Comparison of ENCODE assay signal across 14 cellular contexts in genomic region chr17:43034623-43035293, GRCh38. TPM values are rescaled to one million over a fixed set of nuclear protein-coding genes. Genes with fewer than 3 reads are reported as not detected.
DNase-seq lines count a peak whose midpoint lies in the region; ATAC-seq and TF ChIP-seq lines count a peak whose summit lies in the region.
"Had no signal": no experiment of that assay in that cellular context is flagged by ENCODE, and none has a peak within 500 bp of the region (broad histone marks: within the 10 kb centered on the region; RNA-seq: fewer than 3 reads in every experiment).

No MANE protein-coding gene starts in this region.

- H2BK12ac ChIP-seq in H9 (ENCODE audit: insufficient read length, low read depth, low read length) (no peak overlapping the region), neuronal stem cell (ENCODE audit: low read length) (peak overlapping the region; percentile 59)

- peaks cover 0 to 9% (median 7%) of the 10 kb centered on the region in 3 experiments; a peak in 3 of 7 replicates for H3K36me3 Mint-ChIP-seq in H9 (ENCODE audit: insufficient read depth in 1 of 3, low read depth in 3 of 3)
- H3K36me3 Mint-ChIP-seq: activated naive CD8-positive, alpha-beta T cell; IgD-negative memory B cell had no signal

- H4K20me1 ChIP-seq in H9 (ENCODE audit: control insufficient read depth, insufficient read depth, insufficient read length), result no peaks in the 10 kb centered on the region

- H3K27ac Mint-ChIP-seq in H9, result peak overlapping the region; percentile 93 to 97 (median 94); a peak in 6 of 7 replicates
- H3K27ac Mint-ChIP-seq: activated naive CD8-positive, alpha-beta T cell; T-helper 2 cell treated with Interferon-gamma antibody and Interleukin-4, amounts not matched to agents 5 μg/mL and 100 μg/mL, for 36 hours had no signal

- H3K27me3 ChIP-seq in H9 (ENCODE audit: insufficient read depth, low read length) (no peaks in the 10 kb centered on the region), ectodermal cell (ENCODE audit: control insufficient read depth, insufficient read depth, low read length, poor library complexity, severe bottlenecking) (no peaks in the 10 kb centered on the region), neuronal stem cell (ENCODE audit: control insufficient read depth in 3 of 3, insufficient read depth in 3 of 3, low read depth in 1 of 3, low read length in 3 of 3) (no peaks in the 10 kb centered on the region), tibial nerve (no peaks in the 10 kb centered on the region)
- H3K27me3 ChIP-seq: left lung had no signal

- H3K4me2 ChIP-seq in H9 (ENCODE audit: insufficient read depth, insufficient read length, low read length), result peak overlapping the region; percentile 18
- peak overlapping the region; percentile 45 for H3K4me2 ChIP-seq in neuronal stem cell (ENCODE audit: insufficient read depth, low read length, poor library complexity, severe bottlenecking)

- no peaks in the 10 kb centered on the region for H3K36me3 ChIP-seq in ectodermal cell (ENCODE audit: control insufficient read depth, insufficient read depth, low read length)
- H3K36me3 ChIP-seq in neuronal stem cell (replicated peaks in 1 of 2; ENCODE audit: control insufficient read depth in 2 of 2, insufficient read depth in 2 of 2, low read length in 2 of 2), result no peaks in the 10 kb centered on the region
- H3K36me3 ChIP-seq in tibial nerve, result no peaks in the 10 kb centered on the region
- H3K36me3 ChIP-seq: left lung had no signal

- H4K5ac ChIP-seq in H9 (ENCODE audit: insufficient read length, low read depth, low read length), result no peak overlapping the region

- H3T11ph ChIP-seq in H9 (ENCODE audit: low read length), result no peak overlapping the region

- H3K4me3 ChIP-seq in ectodermal cell (ENCODE audit: insufficient read depth, low read depth, low read length) (peak overlapping the region; percentile 26), neuronal stem cell (ENCODE audit: low read length in 2 of 2) (no peak overlapping the region), tibial nerve (no peak overlapping the region)
- H3K4me3 ChIP-seq: left lung had no signal

- H2AK5ac ChIP-seq in H9 (ENCODE audit: insufficient read length, low read length) (no peak overlapping the region), neuronal stem cell (ENCODE audit: low read depth, low read length) (peak overlapping the region; percentile 9)

- H3K79me1 ChIP-seq in H9 (ENCODE audit: insufficient read depth, low read depth, low read length, poor library complexity, severe bottlenecking) (no peaks in the 10 kb centered on the region), neuronal stem cell (ENCODE audit: low read depth, low read length) (no peaks in the 10 kb centered on the region)

- no peaks in the 10 kb centered on the region; a peak in 1 of 5 replicates for H3K9me3 Mint-ChIP-seq in H9
- H3K9me3 Mint-ChIP-seq: IgD-negative memory B cell; T-helper 2 cell treated with Interferon-gamma antibody and Interleukin-4, amounts not matched to agents 5 μg/mL and 100 μg/mL, for 36 hours had no signal

- H3K4ac ChIP-seq in H9 (ENCODE audit: low read depth, low read length) (no peak overlapping the region), neuronal stem cell (ENCODE audit: low read length) (no peak overlapping the region)

- WGBS in H9 (ENCODE audit: extremely low coverage, insufficient read length, low lambda C conversion rate), result no CpG with 5 or more reads among the region's 6 CpGs
- 40% methylated on average over 6 of the region's 6 CpGs for WGBS in ectodermal cell, 2 experiments
- WGBS in neuronal stem cell (ENCODE audit: extremely low coverage in 2 of 2, insufficient read length in 2 of 2, insufficient replicate concordance in 1 of 2), 2 donors, result no CpG with 5 or more reads among the region's 6 CpGs
- WGBS in tibial nerve, 2 donors, result 50 to 54% methylated on average over 6 of the region's 6 CpGs

- H2BK15ac ChIP-seq in H9 (ENCODE audit: low read depth, low read length) (no peak overlapping the region), neuronal stem cell (ENCODE audit: low read length) (no peak overlapping the region)

- no peak overlapping the region for H3K56ac ChIP-seq in H9 (ENCODE audit: insufficient read length, low read depth, low read length)

- no peaks in the 10 kb centered on the region for H3K27me3 Mint-ChIP-seq in H9 (ENCODE audit: low read depth)
- H3K27me3 Mint-ChIP-seq: activated naive CD8-positive, alpha-beta T cell; IgD-negative memory B cell had no signal

- H4K8ac ChIP-seq in H9 (replicated peaks; ENCODE audit: insufficient read length, low read depth, low read length), result no peak overlapping the region
- no peak overlapping the region for H4K8ac ChIP-seq in neuronal stem cell (ENCODE audit: low read depth, low read length)

- H2BK120ac ChIP-seq in H9 (ENCODE audit: low read depth, low read length, poor library complexity, severe bottlenecking) (no peak overlapping the region), neuronal stem cell (ENCODE audit: low read depth, low read length) (peak overlapping the region; percentile 52)

- no peak overlapping the region for H2BK20ac ChIP-seq in H9 (ENCODE audit: low read depth, low read length, poor library complexity, severe bottlenecking)

- peak overlapping the region; percentile 3; the same call in 1 of the 2 replicates for H3K14ac ChIP-seq in H9 (ENCODE audit: insufficient read depth, low read length)
- no peak overlapping the region for H3K14ac ChIP-seq in neuronal stem cell (ENCODE audit: low read length)

- H3K23ac ChIP-seq in H9 (ENCODE audit: insufficient read length, low read depth, low read length), result no peak overlapping the region
- no peak overlapping the region for H3K23ac ChIP-seq in neuronal stem cell (ENCODE audit: low read depth, low read length, poor library complexity)

- no peaks in the 10 kb centered on the region for H3K23me2 ChIP-seq in H9 (ENCODE audit: insufficient read length, low read depth, low read length, poor library complexity, severe bottlenecking)

- H2AFZ ChIP-seq in H9 (ENCODE audit: low read length) (no peak overlapping the region), neuronal stem cell (ENCODE audit: low read length) (peak overlapping the region; percentile 69)

- H3K4me1 ChIP-seq in H9 (ENCODE audit: insufficient read depth, low read length) (peaks cover 11% of the 10 kb centered on the region), ectodermal cell (ENCODE audit: control insufficient read depth, insufficient read depth, low read length) (peaks cover 48% of the 10 kb centered on the region), neuronal stem cell (ENCODE audit: control insufficient read depth in 2 of 2, insufficient read depth in 1 of 2, low read depth in 1 of 2, low read length in 2 of 2) (peaks cover 35 to 41% of the 10 kb centered on the region in 2 donors), tibial nerve (peaks cover 0 to 10% (median 0%) of the 10 kb centered on the region in 4 donors)
- H3K4me1 ChIP-seq: left lung had no signal

- peaks cover 59 to 78% of the 10 kb centered on the region in 2 experiments for H3K4me1 Mint-ChIP-seq in H9

- no peak overlapping the region for H3K9ac ChIP-seq in H9 (ENCODE audit: extremely low read depth, insufficient read length, low read length)
- H3K9ac ChIP-seq in neuronal stem cell (ENCODE audit: low read depth, low read length, poor library complexity), result no peak overlapping the region

- H3K4me3 Mint-ChIP-seq in H9, result peak overlapping the region; percentile 35 to 67
- H3K4me3 Mint-ChIP-seq: activated naive CD8-positive, alpha-beta T cell; IgD-negative memory B cell; T-helper 2 cell treated with Interferon-gamma antibody and Interleukin-4, amounts not matched to agents 5 μg/mL and 100 μg/mL, for 36 hours had no signal

- ATAC-seq in HG03439 (IDR thresholded peaks at IDR 0.05; ENCODE audit: unreplicated experiment), result no peak

- H3K9me3 ChIP-seq in H9 (ENCODE audit: control insufficient read depth, low read depth, low read length) (no peaks in the 10 kb centered on the region), ectodermal cell (ENCODE audit: control insufficient read depth, low read length) (no peaks in the 10 kb centered on the region), neuronal stem cell (replicated peaks in 1 of 2; ENCODE audit: control insufficient read depth in 2 of 2, insufficient read depth in 1 of 2, low read depth in 1 of 2, low read length in 2 of 2) (no peaks in the 10 kb centered on the region), tibial nerve (no peaks in the 10 kb centered on the region)
- H3K9me3 ChIP-seq: left lung had no signal

- H2BK5ac ChIP-seq in H9 (ENCODE audit: insufficient read length, low read length) (no peak overlapping the region), neuronal stem cell (ENCODE audit: low read length) (no peak overlapping the region)

- TF ChIP-seq EP300 in tibial nerve (IDR thresholded peaks at IDR 0.05), result no peak

- H3K27ac ChIP-seq in H9 (ENCODE audit: insufficient read length, low read depth, low read length) (no peak overlapping the region), ectodermal cell (ENCODE audit: insufficient read depth, low read depth, low read length, poor library complexity, severe bottlenecking) (peak overlapping the region; percentile 95), neuronal stem cell (replicated peaks; ENCODE audit: low read length) (peak overlapping the region; percentile 98), tibial nerve (no peak overlapping the region)
- H3K27ac ChIP-seq: left lung had no signal

- TF ChIP-seq CTCF in H9 (conservative IDR thresholded peaks at IDR 0.05), result no peak
- no peak for TF ChIP-seq CTCF in tibial nerve (IDR thresholded peaks at IDR 0.05)

- H4K91ac ChIP-seq in H9 (ENCODE audit: insufficient read length, low read depth, low read length), result no peak overlapping the region
- H4K91ac ChIP-seq in neuronal stem cell (ENCODE audit: low read depth, low read length, poor library complexity), result peak overlapping the region; percentile 4

- H3K18ac ChIP-seq in H9 (ENCODE audit: insufficient read length, low read depth, low read length), result no peak overlapping the region
- peak overlapping the region; percentile 91 for H3K18ac ChIP-seq in neuronal stem cell (ENCODE audit: low read length)

- DNase-seq in H9, result no peak
- no peak for DNase-seq in neuronal stem cell (ENCODE audit: low spot score)
- DNase-seq in H4 (ENCODE audit: low spot score), result no peak
- DNase-seq in tibial nerve (ENCODE audit: low spot score in 2 of 2), result no peak
- DNase-seq: activated CD4-positive, alpha-beta T cell treated with anti-CD3 and anti-CD28 coated beads for 4 hours; effector CD4-positive, alpha-beta T cell; left lung; NCI-H2029; SHP77 treated with DMSO at 0.1 percent for 48 hours had no signal

- no peak for TF ChIP-seq POLR2A in tibial nerve (IDR thresholded peaks at IDR 0.05)

- no peaks in the 10 kb centered on the region for H3K79me2 ChIP-seq in H9 (ENCODE audit: insufficient read depth, low read length)

RNA-seq across cellular contexts. Expression of gene RND2, which starts 9.7 kb away (rescaled TPM):
- total RNA-seq in H9 (2021), result 47.8 and 50.7 TPM in 2 replicates
- 48.5 TPM for polyA plus RNA-seq in ectodermal cell (2013, experiment 1 of 4)
- polyA plus RNA-seq in ectodermal cell (2013, experiment 2 of 4), result 52.3 TPM
- polyA plus RNA-seq in ectodermal cell (2013, experiment 3 of 4), result 45.2 TPM
- polyA plus RNA-seq in ectodermal cell (2013, experiment 4 of 4), result 53.0 TPM
- polyA plus RNA-seq in neuronal stem cell (2013, experiment 1 of 2), result 48.5 TPM
- 47.8 TPM for polyA plus RNA-seq in neuronal stem cell (2013, experiment 2 of 2)
- total RNA-seq in H4 (2014; rRNA removed; shearing (Covaris generic)), result not detected in 2 replicates
- 1 to 10 TPM in 3 of 4 donors, under 1 TPM in 1; 0.59 to 2.6 (median 1.9) TPM for total RNA-seq in tibial nerve

RNA-seq across cellular contexts. Expression of gene VAT1, which starts 12.6 kb away (rescaled TPM):
- total RNA-seq in H9 (2021) (262 and 274 TPM in 2 replicates), tibial nerve (100 to 1,000 TPM; 203 to 246 (median 228) TPM)
- polyA plus RNA-seq in ectodermal cell (2013, experiment 1 of 4), result 172 TPM
- 167 TPM for polyA plus RNA-seq in ectodermal cell (2013, experiment 2 of 4)
- 123 TPM for polyA plus RNA-seq in ectodermal cell (2013, experiment 3 of 4)
- polyA plus RNA-seq in ectodermal cell (2013, experiment 4 of 4), result 142 TPM
- 220 TPM for polyA plus RNA-seq in neuronal stem cell (2013, experiment 1 of 2)
- 211 TPM for polyA plus RNA-seq in neuronal stem cell (2013, experiment 2 of 2)
- 104 and 118 TPM in 2 replicates for total RNA-seq in H4 (2014; rRNA removed; shearing (Covaris generic))

RNA-seq across cellular contexts. Expression of gene IFI35, which starts 28.2 kb away (rescaled TPM):
- total RNA-seq in H9 (2021) (3.1 and 4.2 TPM in 2 replicates), tibial nerve (10 to 100 TPM; 36.1 to 59.0 (median 37.9) TPM)
- 3.3 TPM for polyA plus RNA-seq in ectodermal cell (2013, experiment 1 of 4)
- 2.6 TPM for polyA plus RNA-seq in ectodermal cell (2013, experiment 2 of 4)
- 1.4 TPM for polyA plus RNA-seq in ectodermal cell (2013, experiment 3 of 4)
- 2.5 TPM for polyA plus RNA-seq in ectodermal cell (2013, experiment 4 of 4)
- 0.26 TPM for polyA plus RNA-seq in neuronal stem cell (2013, experiment 1 of 2)
- polyA plus RNA-seq in neuronal stem cell (2013, experiment 2 of 2), result 0.29 TPM
- 66.7 and 80.2 TPM in 2 replicates for total RNA-seq in H4 (2014; rRNA removed; shearing (Covaris generic))

RNA-seq across cellular contexts. Expression of gene RPL27, which starts 36.5 kb away (rescaled TPM):
- total RNA-seq in H9 (2021) (1,514 and 1,552 TPM in 2 replicates), tibial nerve (1,000 to 10,000 TPM in 1 of 4 donors, 100 to 1,000 TPM in 3; 500 to 1,072 (median 818) TPM)
- polyA plus RNA-seq in ectodermal cell (2013, experiment 1 of 4), result 1,519 TPM
- polyA plus RNA-seq in ectodermal cell (2013, experiment 2 of 4), result 1,565 TPM
- 2,084 TPM for polyA plus RNA-seq in ectodermal cell (2013, experiment 3 of 4)
- polyA plus RNA-seq in ectodermal cell (2013, experiment 4 of 4), result 2,168 TPM
- polyA plus RNA-seq in neuronal stem cell (2013, experiment 1 of 2), result 5,619 TPM
- polyA plus RNA-seq in neuronal stem cell (2013, experiment 2 of 2), result 5,702 TPM
- total RNA-seq in H4 (2014; rRNA removed; shearing (Covaris generic)), result 1,450 and 1,519 TPM in 2 replicates

RNA-seq across cellular contexts. Expression of gene RUNDC1, which starts 54.4 kb away (rescaled TPM):
- total RNA-seq in H9 (2021) (18.3 and 18.8 TPM in 2 replicates), tibial nerve (10 to 100 TPM; 10.7 to 15.6 (median 12.9) TPM)
- polyA plus RNA-seq in ectodermal cell (2013, experiment 1 of 4), result 12.8 TPM
- 14.0 TPM for polyA plus RNA-seq in ectodermal cell (2013, experiment 2 of 4)
- 10.6 TPM for polyA plus RNA-seq in ectodermal cell (2013, experiment 3 of 4)
- polyA plus RNA-seq in ectodermal cell (2013, experiment 4 of 4), result 11.3 TPM
- polyA plus RNA-seq in neuronal stem cell (2013, experiment 1 of 2), result 7.7 TPM
- 7.3 TPM for polyA plus RNA-seq in neuronal stem cell (2013, experiment 2 of 2)
- 3.6 and 3.8 TPM in 2 replicates for total RNA-seq in H4 (2014; rRNA removed; shearing (Covaris generic))

Comparison
In these comparisons a context has a peak if more than half of its experiments do, and no peak if none do; other contexts are left out.
1. H3K27ac ChIP-seq: peak in ectodermal cell (single experiment) and neuronal stem cell (single experiment); none in H9 (single experiment) and tibial nerve (0 of 4).
2. RNA of gene RND2, which starts 9.7 kb away (total RNA-seq): 47.8 to 50.7 TPM in H9; 0.59 to 2.6 TPM in tibial nerve and not detected in H4; every median in the first group is over 10 times any median in the second.